In the genomic region with DNA sequence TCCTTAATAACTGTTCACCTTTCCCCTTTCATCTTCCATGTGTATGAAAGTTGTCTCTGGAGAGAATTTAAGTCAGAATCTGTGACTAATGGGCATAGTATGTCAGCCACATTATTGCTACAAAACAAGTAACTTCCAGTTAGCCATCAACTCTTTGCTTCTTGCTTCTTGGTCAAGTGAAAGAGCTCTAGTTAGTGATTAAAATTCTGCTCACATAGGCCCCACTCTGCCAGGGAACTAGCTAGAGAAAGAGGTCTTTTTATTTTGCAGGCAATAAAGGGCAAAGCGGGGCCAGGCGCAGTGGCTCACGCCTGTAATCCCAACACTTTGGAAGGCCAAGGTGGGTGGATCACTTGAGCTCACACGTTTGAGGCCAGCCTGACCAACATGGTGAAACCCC, we compare ENCODE assay signal across 19 cellular contexts.
A peak's percentile ranks its signal among the peaks of the same experiment; 100 is the strongest.
DNase-seq lines count a peak whose midpoint lies in the region; ATAC-seq, FAIRE-seq and TF ChIP-seq lines count a peak whose summit lies in the region.
"Had no signal": no experiment of that assay in that cellular context is flagged by ENCODE, and none has a peak within 500 bp of the region (broad histone marks: within the 10 kb centered on the region; RNA-seq: fewer than 3 reads in every experiment).

No MANE protein-coding gene starts in this region.

- ATAC-seq in GM21423 (IDR thresholded peaks at IDR 0.05; ENCODE audit: unreplicated experiment): no peak
- ATAC-seq: activated T-cell treated with anti-CD3 and anti-CD28 coated beads, Interleukin-2, amount 50 U/mL, for 72 hours; foreskin keratinocyte; pancreas had no signal

- no peaks in the 10 kb centered on the region for H3F3A ChIP-seq in smooth muscle cell (ENCODE audit: low read depth)

- DNase-seq in RCC 7860 (ENCODE audit: low spot score): peak; percentile 69
- peak in 9 of 10 donors; percentile 33 to 73 (median 59) for DNase-seq in dorsolateral prefrontal cortex
- DNase-seq in smooth muscle cell (lab: John Stamatoyannopoulos, UW; ENCODE audit: unreplicated experiment): no peak
- DNase-seq in cortex of kidney (lab: John Stamatoyannopoulos, UW): no peak
- DNase-seq in brain microvascular endothelial cell: no peak
- DNase-seq: activated CD4-positive, CD25-positive, alpha-beta regulatory T cell; activated naive CD8-positive, alpha-beta T cell treated with anti-CD3 and anti-CD28 coated beads for 36 hours; activated T-cell treated with anti-CD3 and anti-CD28 coated beads, Interleukin-2, amount 50 U/mL, for 72 hours; central memory CD4-positive, alpha-beta T cell; foreskin keratinocyte; NCI-H1436; NCI-H69; OCI-M1; pancreas; stimulated activated CD4-positive, alpha-beta T cell treated with anti-CD3 and anti-CD28 coated beads, Interleukin-2, amount 100 ng/mL, for 48 hours had no signal

- intact Hi-C loops in dorsolateral prefrontal cortex (cut with DNase I): no loop called here

- no peaks in the 10 kb centered on the region for H3K79me2 ChIP-seq in smooth muscle cell (ENCODE audit: low read depth)

- H3K27me3 ChIP-seq in dorsolateral prefrontal cortex: no peaks in the 10 kb centered on the region
- no peaks in the 10 kb centered on the region for H3K27me3 ChIP-seq in layer of hippocampus (ENCODE audit: control insufficient read depth, insufficient read depth, low read length)
- no peaks in the 10 kb centered on the region for H3K27me3 ChIP-seq in smooth muscle cell (ENCODE audit: low read depth)
- no peaks in the 10 kb centered on the region for H3K27me3 ChIP-seq in brain microvascular endothelial cell (replicated peaks)
- H3K27me3 ChIP-seq: BLaER1, foreskin keratinocyte, pancreas, vagina had no signal

- peak overlapping the region in 2 of 59 donors; percentile 11 to 18 for H3K4me3 ChIP-seq in dorsolateral prefrontal cortex
- no peak overlapping the region for H3K4me3 ChIP-seq in smooth muscle cell
- no peak overlapping the region for H3K4me3 ChIP-seq in brain microvascular endothelial cell (ENCODE audit: low read depth, low read length)
- H3K4me3 ChIP-seq: BLaER1, pancreas, vagina had no signal

- H3K36me3 ChIP-seq in smooth muscle cell (ENCODE audit: low read depth): no peaks in the 10 kb centered on the region
- H3K36me3 ChIP-seq in brain microvascular endothelial cell (replicated peaks): no peaks in the 10 kb centered on the region
- H3K36me3 ChIP-seq: BLaER1, pancreas, vagina had no signal

- no peak overlapping the region for H3K9ac ChIP-seq in smooth muscle cell (ENCODE audit: low read depth)
- H3K9ac ChIP-seq: BLaER1 had no signal

- 94% methylated on average over 4 of the region's 4 CpGs for WGBS in smooth muscle cell (ENCODE audit: low lambda C conversion rate)

- no peak overlapping the region for H3K4me2 ChIP-seq in smooth muscle cell
- H3K4me2 ChIP-seq: BLaER1 had no signal

- TF ChIP-seq CTCF in dorsolateral prefrontal cortex (IDR thresholded peaks at IDR 0.05 in 54 of 56, conservative IDR thresholded peaks at IDR 0.05 in 2 of 56; ENCODE audit: low read depth in 1 of 56, partially characterized antibody in 56 of 56): peak in 1 of 56 donors; percentile 12
- no peak for TF ChIP-seq CTCF in smooth muscle cell (IDR thresholded peaks at IDR 0.05; ENCODE audit: borderline replicate concordance, insufficient read depth, poor library complexity, severe bottlenecking)
- no peak for TF ChIP-seq CTCF in brain microvascular endothelial cell (IDR thresholded peaks at IDR 0.05; ENCODE audit: low read depth, low read length, missing control alignments)

- no peaks in the 10 kb centered on the region for H3K9me3 ChIP-seq in smooth muscle cell (replicated peaks; ENCODE audit: low read depth)
- H3K9me3 ChIP-seq: BLaER1, pancreas, vagina had no signal

- H3K27ac ChIP-seq in dorsolateral prefrontal cortex (peak overlapping the region in 58 of 59 donors; percentile 31 to 93 (median 81)), layer of hippocampus (ENCODE audit: low read depth, low read length) (peak overlapping the region; percentile 81), smooth muscle cell (ENCODE audit: low read depth) (no peak overlapping the region), brain microvascular endothelial cell (no peak overlapping the region)
- H3K27ac ChIP-seq: BLaER1, foreskin keratinocyte, pancreas, vagina had no signal

- peak; percentile 89 for FAIRE-seq in RCC 7860 (lab: Jason Lieb, UNC)
- FAIRE-seq: pancreas had no signal

- in situ Hi-C loops in brain microvascular endothelial cell (cut with HindIII; ENCODE audit: low pct_ligation_motif_present, low sequenced_read_pairs): no loop called here

- H2AFZ ChIP-seq in smooth muscle cell (ENCODE audit: low read depth): no peak overlapping the region

- no peaks in the 10 kb centered on the region for H3K4me1 ChIP-seq in smooth muscle cell (ENCODE audit: low read depth)
- H3K4me1 ChIP-seq: foreskin keratinocyte, pancreas, vagina had no signal

- no peaks in the 10 kb centered on the region for H4K20me1 ChIP-seq in smooth muscle cell (ENCODE audit: low read depth)
- H4K20me1 ChIP-seq: BLaER1 had no signal

Comparison
In these comparisons a context has a peak if more than half of its experiments do, and no peak if none do; other contexts are left out.
1. DNase-seq: peak in RCC 7860 (single experiment) and dorsolateral prefrontal cortex (9 of 10); none in smooth muscle cell (single experiment), cortex of kidney (single experiment) and brain microvascular endothelial cell (single experiment).
2. H3K27ac ChIP-seq: peak in dorsolateral prefrontal cortex (58 of 59) and layer of hippocampus (single experiment); none in smooth muscle cell (single experiment) and brain microvascular endothelial cell (single experiment).